In genomic region chr14:74973905-74974363, GRCh38 we compare ENCODE assay signal across 2 cellular contexts.
TF ChIP-seq lines count a peak whose summit lies in the region.

No MANE protein-coding gene starts in this region.

TF ChIP-seq in GM23338, 12 proteins besides CTCF, POLR2A, EP300 and RAD21:
- TF ChIP-seq STAT1 (IDR thresholded peaks at IDR 0.05; ENCODE audit: unreplicated experiment): no peak
- TF ChIP-seq EZH2phosphoT487 (IDR thresholded peaks at IDR 0.05; ENCODE audit: unreplicated experiment): no peak
- TF ChIP-seq EZH2 (IDR thresholded peaks at IDR 0.05; ENCODE audit: low read depth, unreplicated experiment): no peak
- TF ChIP-seq CREB1 (CRISPR knock-in tag; IDR thresholded peaks at IDR 0.05; ENCODE audit: low read depth): no peak
- TF ChIP-seq REST (IDR thresholded peaks at IDR 0.05; ENCODE audit: unreplicated experiment): no peak
- TF ChIP-seq ZNF462 (CRISPR knock-in tag; IDR thresholded peaks at IDR 0.05): no peak
- no peak for TF ChIP-seq JUNB (IDR thresholded peaks at IDR 0.05; ENCODE audit: unreplicated experiment)
- TF ChIP-seq POLR2AphosphoS5 (IDR thresholded peaks at IDR 0.05; ENCODE audit: low read depth): no peak
- TF ChIP-seq ETS1 (IDR thresholded peaks at IDR 0.05): no peak
- no peak for TF ChIP-seq ZNF114 (CRISPR knock-in tag; IDR thresholded peaks at IDR 0.05)

TF ChIP-seq in endothelial cell of umbilical vein, 7 proteins besides CTCF, POLR2A, EP300 and RAD21:
- TF ChIP-seq MYC (IDR thresholded peaks at IDR 0.05; ENCODE audit: low read depth, low read length) (no peak), MAX (IDR thresholded peaks at IDR 0.05; ENCODE audit: insufficient read depth, insufficient read length) (no peak), FOS (IDR thresholded peaks at IDR 0.05; ENCODE audit: borderline replicate concordance, insufficient read depth, low read length) (no peak), JUN (IDR thresholded peaks at IDR 0.05; ENCODE audit: borderline replicate concordance, insufficient read depth, insufficient read length, low read depth) (no peak), EZH2 (IDR thresholded peaks at IDR 0.05; ENCODE audit: borderline replicate concordance, low read depth, low read length, severe bottlenecking) (no peak), POLR2AphosphoS5 (IDR thresholded peaks at IDR 0.05; ENCODE audit: insufficient read depth, low read depth, low read length) (no peak), GATA2 (IDR thresholded peaks at IDR 0.05; ENCODE audit: insufficient read depth, insufficient read length, low read depth, low read length) (no peak)
